8 cellular contexts compared by ENCODE assay signal in the genomic region with DNA sequence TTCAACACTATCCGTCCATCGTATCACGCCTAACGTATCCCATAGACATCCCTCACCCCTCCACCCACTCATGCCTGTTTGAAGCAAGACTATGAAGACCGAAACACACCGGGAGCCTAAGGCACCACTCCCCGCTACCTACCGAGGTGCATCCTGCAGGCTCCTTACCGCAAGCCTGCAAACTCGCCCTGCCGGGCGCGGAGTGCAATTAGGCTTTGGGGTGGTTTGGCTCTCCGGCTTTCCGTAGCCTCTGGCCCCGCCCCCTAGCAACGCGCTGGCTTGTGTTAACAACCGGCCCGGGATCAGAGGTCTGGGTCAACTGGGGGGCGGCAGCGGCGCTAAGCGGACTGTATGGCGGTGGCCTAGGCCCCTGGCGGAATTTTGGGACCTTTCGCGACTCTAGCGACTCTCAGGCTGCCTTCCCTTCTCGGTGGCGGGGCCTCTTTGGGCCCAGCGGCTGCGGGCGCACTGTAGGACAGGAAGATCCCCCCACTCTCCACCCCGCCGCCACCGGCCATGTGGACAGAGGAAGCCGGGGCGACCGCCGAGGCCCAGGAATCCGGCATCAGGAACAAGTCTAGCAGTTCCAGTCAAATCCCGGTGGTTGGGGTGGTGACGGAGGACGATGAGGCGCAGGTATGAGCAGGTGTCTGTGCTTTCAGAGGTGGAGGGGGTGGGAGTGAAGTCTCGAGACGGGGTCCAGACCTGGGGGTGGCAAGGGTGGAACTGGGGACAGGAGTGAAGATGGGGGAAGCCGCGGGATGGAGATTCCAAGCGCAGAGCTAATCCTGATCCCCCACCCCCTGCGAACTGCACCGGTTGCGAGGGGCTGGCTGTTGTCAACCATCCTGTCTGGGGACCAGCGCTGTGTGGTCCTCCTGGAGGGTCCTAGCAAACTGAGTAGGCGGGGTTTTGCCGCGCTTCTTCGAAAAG. TPM values are rescaled to one million over a fixed set of nuclear protein-coding genes. Genes with fewer than 3 reads are reported as not detected.
DNase-seq lines count a peak whose midpoint lies in the region; ATAC-seq, FAIRE-seq and TF ChIP-seq lines count a peak whose summit lies in the region.

A gene with protein sequence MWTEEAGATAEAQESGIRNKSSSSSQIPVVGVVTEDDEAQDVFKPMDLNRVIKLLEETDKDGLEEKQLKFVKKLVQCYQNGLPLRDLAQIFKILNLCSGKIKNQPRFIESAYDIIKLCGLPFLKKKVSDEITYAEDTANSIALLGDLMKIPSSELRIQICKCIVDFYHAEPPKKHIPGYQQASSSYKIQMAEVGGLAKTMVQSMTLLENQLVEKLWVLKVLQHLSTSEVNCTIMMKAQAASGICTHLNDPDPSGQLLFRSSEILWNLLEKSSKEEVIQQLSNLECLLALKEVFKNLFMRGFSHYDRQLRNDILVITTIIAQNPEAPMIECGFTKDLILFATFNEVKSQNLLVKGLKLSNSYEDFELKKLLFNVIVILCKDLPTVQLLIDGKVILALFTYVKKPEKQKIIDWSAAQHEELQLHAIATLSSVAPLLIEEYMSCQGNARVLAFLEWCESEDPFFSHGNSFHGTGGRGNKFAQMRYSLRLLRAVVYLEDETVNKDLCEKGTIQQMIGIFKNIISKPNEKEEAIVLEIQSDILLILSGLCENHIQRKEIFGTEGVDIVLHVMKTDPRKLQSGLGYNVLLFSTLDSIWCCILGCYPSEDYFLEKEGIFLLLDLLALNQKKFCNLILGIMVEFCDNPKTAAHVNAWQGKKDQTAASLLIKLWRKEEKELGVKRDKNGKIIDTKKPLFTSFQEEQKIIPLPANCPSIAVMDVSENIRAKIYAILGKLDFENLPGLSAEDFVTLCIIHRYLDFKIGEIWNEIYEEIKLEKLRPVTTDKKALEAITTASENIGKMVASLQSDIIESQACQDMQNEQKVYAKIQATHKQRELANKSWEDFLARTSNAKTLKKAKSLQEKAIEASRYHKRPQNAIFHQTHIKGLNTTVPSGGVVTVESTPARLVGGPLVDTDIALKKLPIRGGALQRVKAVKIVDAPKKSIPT (plus strand): TSS at position 266 of the 933 bp plus-strand sequence. CDS start 251 bp downstream, at position 517.

- H3K27me3 ChIP-seq in GM23338 (ENCODE audit: insufficient read depth) (peaks cover 27% of the 10 kb centered on the region), neuronal stem cell (ENCODE audit: control insufficient read depth in 3 of 3, insufficient read depth in 3 of 3, low read depth in 1 of 3, low read length in 3 of 3) (peaks cover 0 to 36% (median 0%) of the 10 kb centered on the region in 3 experiments), stomach smooth muscle (ENCODE audit: control insufficient read depth in 1 of 2, insufficient read depth in 2 of 2, low read length in 2 of 2) (no peaks in the 10 kb centered on the region)

- H3K27me3 Mint-ChIP-seq in GM23338 (ENCODE audit: insufficient read depth, low read depth, poor library complexity), result peaks cover 6% of the 10 kb centered on the region

- H3K27ac ChIP-seq in GM23338 (ENCODE audit: low read depth) (no peak within 1 kb of the TSS), neuronal stem cell (replicated peaks; ENCODE audit: low read length) (no peak within 1 kb of the TSS), stomach smooth muscle (ENCODE audit: low read length) (peak within 1 kb of the TSS; percentile 18)

- H3K4me1 Mint-ChIP-seq in GM23338, result peaks cover 35% of the 10 kb centered on the region

- H3K36me3 Mint-ChIP-seq in GM23338 (ENCODE audit: low read depth), result no peaks in the 10 kb centered on the region

- peak; percentile 82 for ATAC-seq in GM23338

- H3K4ac ChIP-seq in neuronal stem cell (ENCODE audit: low read length), result no peak within 1 kb of the TSS

- no CpG with 5 or more reads among the region's 59 CpGs for WGBS in neuronal stem cell (ENCODE audit: extremely low coverage in 2 of 2, insufficient read length in 2 of 2, insufficient replicate concordance in 1 of 2), 2 donors

- no peak within 1 kb of the TSS for H2AK5ac ChIP-seq in neuronal stem cell (ENCODE audit: low read depth, low read length)

- DNase-seq in G401 (ENCODE audit: low spot score) (peak; percentile 90), GM23338 (ENCODE audit: low spot score) (peak; percentile 98), LHCN-M2 (ENCODE audit: low read depth) (peak; percentile 86), SHP77 treated with DMSO at 0.1 percent for 48 hours (lab: John Stamatoyannopoulos, UW) (peak; percentile 50), frontal cortex (ENCODE audit: low spot score in 2 of 2) (peak; percentile 58 to 79), neuronal stem cell (ENCODE audit: low spot score) (peak; percentile 92)
- DNase-seq in activated gamma-delta T cell treated with anti-CD3 and anti-CD28 coated beads, Interleukin-2, amount 50 U/mL, for 16 hours (ENCODE audit: low read depth), result peak; percentile 67

- H4K8ac ChIP-seq in neuronal stem cell (ENCODE audit: low read depth, low read length), result no peak within 1 kb of the TSS

- H3K36me3 ChIP-seq in GM23338 (ENCODE audit: insufficient read depth) (no peaks in the 10 kb centered on the region), neuronal stem cell (replicated peaks in 1 of 2; ENCODE audit: control insufficient read depth in 2 of 2, insufficient read depth in 2 of 2, low read length in 2 of 2) (no peaks in the 10 kb centered on the region), stomach smooth muscle (ENCODE audit: control insufficient read depth in 2 of 2, insufficient read depth in 2 of 2, low read length in 2 of 2) (no peaks in the 10 kb centered on the region)

- H3K23ac ChIP-seq in neuronal stem cell (ENCODE audit: low read depth, low read length, poor library complexity), result no peak within 1 kb of the TSS

- H2AFZ ChIP-seq in GM23338 (peak within 1 kb of the TSS; percentile 96), neuronal stem cell (ENCODE audit: low read length) (peak within 1 kb of the TSS; percentile 94)

- H3K4me1 ChIP-seq in GM23338 (ENCODE audit: insufficient read depth) (peaks cover 12% of the 10 kb centered on the region), neuronal stem cell (ENCODE audit: control insufficient read depth in 2 of 2, insufficient read depth in 1 of 2, low read depth in 1 of 2, low read length in 2 of 2) (peaks cover 0 to 3% of the 10 kb centered on the region in 2 donors), stomach smooth muscle (ENCODE audit: control insufficient read depth, insufficient read depth, low read length) (peaks cover 4% of the 10 kb centered on the region)

- no peak within 1 kb of the TSS for H2BK120ac ChIP-seq in neuronal stem cell (ENCODE audit: low read depth, low read length)

- no peak within 1 kb of the TSS for H2BK12ac ChIP-seq in neuronal stem cell (ENCODE audit: low read length)

- H3K9me3 ChIP-seq in neuronal stem cell (replicated peaks in 1 of 2; ENCODE audit: control insufficient read depth in 2 of 2, insufficient read depth in 1 of 2, low read depth in 1 of 2, low read length in 2 of 2) (no peaks in the 10 kb centered on the region), stomach smooth muscle (ENCODE audit: control insufficient read depth in 2 of 2, low read length in 2 of 2) (no peaks in the 10 kb centered on the region)

- H3K9ac ChIP-seq in neuronal stem cell (ENCODE audit: low read depth, low read length, poor library complexity) (peak within 1 kb of the TSS; percentile 64), stomach smooth muscle (ENCODE audit: low read length in 2 of 2) (peak within 1 kb of the TSS; percentile 78 to 84)

- H3K4me2 ChIP-seq in GM23338 (peak within 1 kb of the TSS; percentile 98), neuronal stem cell (ENCODE audit: insufficient read depth, low read length, poor library complexity, severe bottlenecking) (peak within 1 kb of the TSS; percentile 90)

- H3K9me2 ChIP-seq in GM23338 (ENCODE audit: insufficient read depth), result no peaks in the 10 kb centered on the region; the same call in 1 of the 2 replicates

- no peak within 1 kb of the TSS for H3K14ac ChIP-seq in neuronal stem cell (ENCODE audit: low read length)

- H2BK15ac ChIP-seq in neuronal stem cell (ENCODE audit: low read length), result no peak within 1 kb of the TSS

- no peaks in the 10 kb centered on the region for H3K79me1 ChIP-seq in neuronal stem cell (ENCODE audit: low read depth, low read length)

- H4K20me1 ChIP-seq in GM23338 (replicated peaks; ENCODE audit: insufficient read depth), result no peaks in the 10 kb centered on the region; the same call in 1 of the 2 replicates

- H3K4me3 ChIP-seq in GM23338, result peak within 1 kb of the TSS; percentile 68
- peak within 1 kb of the TSS; percentile 73 to 92 for H3K4me3 ChIP-seq in neuronal stem cell (ENCODE audit: low read length in 2 of 2)
- peak within 1 kb of the TSS; percentile 89 to 99 for H3K4me3 ChIP-seq in stomach smooth muscle (ENCODE audit: low read length in 2 of 2)

- H4K91ac ChIP-seq in neuronal stem cell (ENCODE audit: low read depth, low read length, poor library complexity), result no peak within 1 kb of the TSS

- H3K27ac Mint-ChIP-seq in GM23338, result 0 out of 2 replicates have a peak within 1 kb of the TSS, but pooled peaks have one; percentile 55

- no peak within 1 kb of the TSS for H2BK5ac ChIP-seq in neuronal stem cell (ENCODE audit: low read length)

- peak within 1 kb of the TSS; percentile 86 for H3K4me3 Mint-ChIP-seq in GM23338

- TF ChIP-seq CTCF in GM23338 (conservative IDR thresholded peaks at IDR 0.05; ENCODE audit: low read depth in 2 of 2), result peak in 1 of 2 experiments; percentile 6; a peak in 1 of 4 replicates

- no peaks in the 10 kb centered on the region for H3F3A ChIP-seq in GM23338 (replicated peaks; ENCODE audit: low read depth)

- H3K18ac ChIP-seq in neuronal stem cell (ENCODE audit: low read length), result peak within 1 kb of the TSS; percentile 1

- no peak for FAIRE-seq in frontal cortex (lab: Jason Lieb, UNC)

- H3K79me2 ChIP-seq in GM23338 (replicated peaks; ENCODE audit: insufficient read depth), result 0 out of 2 replicates have a peak, but pooled peaks cover 4% of the 10 kb centered on the region

- no peaks in the 10 kb centered on the region; the same call in 2 of the 3 replicates for H3K9me3 Mint-ChIP-seq in GM23338

- in situ Hi-C loops in G401 (cut with HindIII; ENCODE audit: low sequenced_read_pairs), result no loop called here

TF ChIP-seq in GM23338, 12 proteins besides CTCF, POLR2A, EP300 and RAD21 (continues in another document):
- TF ChIP-seq CREB1 (CRISPR knock-in tag; IDR thresholded peaks at IDR 0.05; ENCODE audit: low read depth), result no peak
- TF ChIP-seq ZNF114 (CRISPR knock-in tag; IDR thresholded peaks at IDR 0.05), result no peak
- no peak for TF ChIP-seq NANOG (IDR thresholded peaks at IDR 0.05; ENCODE audit: borderline replicate concordance)
- TF ChIP-seq POLR2AphosphoS5 (IDR thresholded peaks at IDR 0.05; ENCODE audit: low read depth), result peak; percentile 66
- TF ChIP-seq EZH2phosphoT487 (IDR thresholded peaks at IDR 0.05; ENCODE audit: unreplicated experiment), result no peak
- TF ChIP-seq EZH2 (IDR thresholded peaks at IDR 0.05; ENCODE audit: low read depth, unreplicated experiment), result no peak

RNA-seq across cellular contexts. Expression of the gene that starts here (rescaled TPM):
- total RNA-seq in G401 (2014; rRNA removed; shearing (Covaris generic)), result 1.4 and 3.3 TPM in 2 replicates
- total RNA-seq in GM23338 (2014; rRNA removed; shearing (Covaris generic)), result 7.9 and 11.2 TPM in 2 replicates
- 3.1 and 4.9 TPM in 2 replicates for polyA plus RNA-seq in GM23338 (2016; fragmentation: Nextera tagmentation; extraction: Ambion mirVana)
- 1.6 and 14.7 TPM in 2 replicates for total RNA-seq in LHCN-M2 (2014; rRNA removed)
- 0.66 TPM for polyA plus RNA-seq in LHCN-M2 (2012)
- total RNA-seq in frontal cortex, result 3.3 TPM
- polyA plus RNA-seq in neuronal stem cell (2013, experiment 1 of 2), result 2.5 TPM
- polyA plus RNA-seq in neuronal stem cell (2013, experiment 2 of 2), result 3.4 TPM
